In genomic region chrY:12357655-12358054, GRCh38 we compare ENCODE assay signal across 6 cellular contexts.
"Had no signal": no experiment of that assay in that cellular context is flagged by ENCODE, and none has a peak within 500 bp of the region (broad histone marks: within the 10 kb centered on the region; RNA-seq: fewer than 3 reads in every experiment).

No MANE protein-coding gene starts in this region.

- H3K36me3 Mint-ChIP-seq: IgD-negative memory B cell had no signal

- H3K4me3 ChIP-seq: K562 had no signal

- H3K27me3 Mint-ChIP-seq: IgD-negative memory B cell had no signal

- ATAC-seq: HepG2, K562 had no signal

- H3K4me3 Mint-ChIP-seq: IgD-negative memory B cell had no signal

- DNase-seq: IMR-90, KBM-7 had no signal

- H3K9me3 Mint-ChIP-seq: IgD-negative memory B cell had no signal

- H3K4me1 Mint-ChIP-seq: IgD-negative memory B cell had no signal

- H3K27ac ChIP-seq: HL-60 had no signal

- H3K27ac Mint-ChIP-seq: IgD-negative memory B cell had no signal
